2 cellular contexts compared by ENCODE assay signal in the genomic region with DNA sequence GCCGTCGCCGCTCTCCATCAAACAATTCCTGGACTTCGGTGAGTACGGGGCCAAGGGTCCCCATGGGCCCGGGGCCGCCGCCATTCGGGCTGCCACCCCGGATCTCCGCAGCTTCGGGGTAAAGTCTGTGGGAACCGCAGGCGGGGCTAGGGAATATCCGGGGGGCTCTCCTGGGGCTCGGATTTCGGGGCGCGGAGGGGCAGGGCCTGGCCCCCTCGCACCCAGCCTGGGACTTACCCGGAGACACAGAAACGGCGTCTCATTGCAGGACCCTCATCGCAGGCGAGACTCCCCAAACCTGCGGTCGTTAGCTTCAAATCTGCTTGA.
TF ChIP-seq lines count a peak whose summit lies in the region.

No MANE protein-coding gene starts in this region.

TF ChIP-seq in IMR-90, 13 proteins besides CTCF, POLR2A, EP300 and RAD21:
- no peak for TF ChIP-seq RCOR1 (IDR thresholded peaks at IDR 0.05; ENCODE audit: insufficient replicate concordance, low read length)

TF ChIP-seq in K562, 482 proteins besides CTCF, POLR2A, EP300 and RAD21:
- TF ChIP-seq ZNF324 (CRISPR knock-in tag; IDR thresholded peaks at IDR 0.05), result no peak
- no peak for TF ChIP-seq SP2 (IDR thresholded peaks at IDR 0.05; ENCODE audit: extremely low read depth, low read depth, low read length, poor library complexity, severe bottlenecking)
- no peak for TF ChIP-seq GATAD2B (IDR thresholded peaks at IDR 0.05; ENCODE audit: borderline replicate concordance)
- no peak for TF ChIP-seq JUND (IDR thresholded peaks at IDR 0.05; ENCODE audit: borderline replicate concordance, low read depth, low read length)
- TF ChIP-seq JUND (tag; IDR thresholded peaks at IDR 0.05; ENCODE audit: borderline replicate concordance, low read depth, low read length), result no peak
